Comparison of ENCODE assay signal across 21 cellular contexts in the genomic region with DNA sequence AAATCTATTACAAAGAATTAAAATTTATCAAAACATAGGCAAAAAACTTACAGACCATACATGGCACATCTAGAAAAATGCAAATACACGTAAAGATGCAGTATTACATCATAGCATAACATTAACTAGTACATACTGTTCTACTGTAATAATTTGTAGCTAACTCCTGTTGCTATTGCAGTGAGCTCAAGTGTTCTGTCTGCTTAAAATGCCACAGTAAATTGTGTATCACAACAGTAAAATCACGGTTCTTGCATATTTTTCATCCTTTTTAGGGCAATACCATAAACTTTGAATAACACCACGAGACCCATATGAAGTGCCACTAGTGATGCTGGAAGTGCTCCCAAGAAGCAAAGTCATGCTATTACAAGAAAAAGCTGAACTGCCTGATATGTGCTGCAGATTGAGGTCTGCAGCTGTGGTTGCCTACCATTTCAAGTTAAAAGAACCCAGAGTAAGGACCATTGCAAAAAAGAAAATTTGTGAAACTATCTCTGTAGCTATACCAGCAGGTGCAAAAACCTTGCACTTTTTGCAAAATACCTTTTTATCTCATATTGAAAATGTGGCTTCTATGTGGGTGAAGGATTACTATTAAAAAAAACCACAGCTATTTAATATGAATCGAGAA. TPM values are rescaled to one million over a fixed set of nuclear protein-coding genes. Genes with fewer than 3 reads are reported as not detected.
DNase-seq lines count a peak whose midpoint lies in the region; ATAC-seq and TF ChIP-seq lines count a peak whose summit lies in the region.
"Had no signal": no experiment of that assay in that cellular context is flagged by ENCODE, and none has a peak within 500 bp of the region (broad histone marks: within the 10 kb centered on the region; RNA-seq: fewer than 3 reads in every experiment).

No MANE protein-coding gene starts in this region.

- no peak for TF ChIP-seq CTCF in heart left ventricle (IDR thresholded peaks at IDR 0.05)
- TF ChIP-seq CTCF in Loucy (conservative IDR thresholded peaks at IDR 0.05; ENCODE audit: low read length) = no peak
- TF ChIP-seq CTCF in chondrocyte (IDR thresholded peaks at IDR 0.05) = no peak

- no peak overlapping the region for H3K4me3 Mint-ChIP-seq in chondrocyte (ENCODE audit: unreplicated experiment)
- H3K4me3 Mint-ChIP-seq: CD4-positive, CD25-positive, alpha-beta regulatory T cell had no signal

- no peak overlapping the region for H3K9ac ChIP-seq in Loucy (ENCODE audit: low read depth, low read length, poor library complexity, severe bottlenecking)
- H3K9ac ChIP-seq in skeletal muscle satellite cell (ENCODE audit: low read depth, low read length) = no peak overlapping the region
- H3K9ac ChIP-seq: GM23248, SK-N-SH had no signal

- peaks cover 33% of the 10 kb centered on the region for H3K79me2 ChIP-seq in Loucy (ENCODE audit: insufficient read depth, low read length)

- H3K9me3 ChIP-seq in heart left ventricle (no peaks in the 10 kb centered on the region), Loucy (ENCODE audit: insufficient read depth, low read depth, low read length) (no peaks in the 10 kb centered on the region), skeletal muscle satellite cell (replicated peaks; ENCODE audit: low read length) (no peaks in the 10 kb centered on the region)
- H3K9me3 ChIP-seq: BE2C, MG63, SK-N-SH had no signal

- DNase-seq in heart left ventricle = no peak
- no peak for DNase-seq in cardiac septum (ENCODE audit: low spot score)
- DNase-seq in chondrocyte (ENCODE audit: low spot score) = no peak
- DNase-seq in activated CD4-positive, alpha-beta T cell treated with anti-CD3 and anti-CD28 coated beads for 4 hours = no peak
- DNase-seq: BE2C; CD4-positive, CD25-positive, alpha-beta regulatory T cell; COR-L47; GDM1; GM23248; KG1; MG63; NCI-H1105; NCI-H2081 treated with DMSO at 0.1 percent for 48 hours; NK-92 treated with Interleukin-12 subunit alpha and Interleukin-12 subunit beta, amount 100 ng/mL, for 24 hours; SHP77; SK-N-SH had no signal

- 60 to 64% (median 63%) methylated on average over 4 of the region's 4 CpGs for WGBS in heart left ventricle, 4 donors

- no peaks in the 10 kb centered on the region for H3K36me3 ChIP-seq in heart left ventricle
- H3K36me3 ChIP-seq in Loucy (ENCODE audit: insufficient read depth, low read length) = no peaks in the 10 kb centered on the region
- no peaks in the 10 kb centered on the region for H3K36me3 ChIP-seq in skeletal muscle satellite cell (ENCODE audit: insufficient read depth, low read length)
- H3K36me3 ChIP-seq: BE2C, MG63 had no signal

- intact Hi-C loops in heart left ventricle (cut with DNase I) (no loop called here), cardiac septum (cut with DNase I) (no loop called here)

- peak overlapping the region in 4 of 12 donors; percentile 17 to 35 (median 24) for H3K27ac ChIP-seq in heart left ventricle
- H3K27ac ChIP-seq: GM23248 had no signal

- no peak for TF ChIP-seq POLR2A in heart left ventricle (IDR thresholded peaks at IDR 0.05)

- H3K4me2 ChIP-seq in Loucy (ENCODE audit: low read depth, low read length, poor library complexity, severe bottlenecking) = peak overlapping the region; percentile 61
- H3K4me2 ChIP-seq in skeletal muscle satellite cell (ENCODE audit: low read length) = peak overlapping the region; percentile 55
- H3K4me2 ChIP-seq: SK-N-SH had no signal

- no peaks in the 10 kb centered on the region for H3K9me3 Mint-ChIP-seq in chondrocyte (ENCODE audit: low read depth)

- no peaks in the 10 kb centered on the region for H3K36me3 Mint-ChIP-seq in chondrocyte (ENCODE audit: low read depth)
- H3K36me3 Mint-ChIP-seq: CD4-positive, CD25-positive, alpha-beta regulatory T cell had no signal

- no peak overlapping the region for H2AFZ ChIP-seq in Loucy (ENCODE audit: low read length)
- H2AFZ ChIP-seq: GM23248 had no signal

- H3K9me2 ChIP-seq in Loucy (replicated peaks; ENCODE audit: low read depth, low read length) = no peaks in the 10 kb centered on the region
- H3K9me2 ChIP-seq: SK-N-SH had no signal

- H3F3A ChIP-seq in Loucy (ENCODE audit: low read depth) = peaks cover 5% of the 10 kb centered on the region; the same call in 1 of the 2 replicates

- H3K4me1 Mint-ChIP-seq in chondrocyte (ENCODE audit: low read depth) = peaks cover 22% of the 10 kb centered on the region

- no peaks in the 10 kb centered on the region for H4K20me1 ChIP-seq in Loucy (ENCODE audit: insufficient read depth, low read length, poor library complexity, severe bottlenecking)

- H3K4me3 ChIP-seq in heart left ventricle (no peak overlapping the region), Loucy (ENCODE audit: low read length, poor library complexity, severe bottlenecking) (peak overlapping the region; percentile 45), skeletal muscle satellite cell (ENCODE audit: low read length) (no peak overlapping the region)
- H3K4me3 ChIP-seq: GM23248, MG63 had no signal

- H3K27me3 ChIP-seq in heart left ventricle (no peaks in the 10 kb centered on the region), Loucy (ENCODE audit: insufficient read depth, low read length, poor library complexity, severe bottlenecking) (no peaks in the 10 kb centered on the region), skeletal muscle satellite cell (ENCODE audit: control insufficient read depth, insufficient read depth, low read length) (no peaks in the 10 kb centered on the region)
- H3K27me3 ChIP-seq: BE2C, MG63 had no signal

- H3K27me3 Mint-ChIP-seq in chondrocyte (ENCODE audit: low read depth) = no peaks in the 10 kb centered on the region

- peak in 3 of 4 donors; percentile 34 to 72 (median 38) for ATAC-seq in heart left ventricle
- ATAC-seq in esophagus mucosa = no peak
- no peak for ATAC-seq in HG03045 (IDR thresholded peaks at IDR 0.05; ENCODE audit: unreplicated experiment)
- ATAC-seq: HCT116 had no signal

- H3K27ac Mint-ChIP-seq in chondrocyte (ENCODE audit: unreplicated experiment) = peak overlapping the region; percentile 70
- H3K27ac Mint-ChIP-seq: CD4-positive, CD25-positive, alpha-beta regulatory T cell had no signal

- H3K4me1 ChIP-seq in heart left ventricle = peaks cover 0 to 31% (median 2%) of the 10 kb centered on the region in 12 donors
- H3K4me1 ChIP-seq in Loucy (ENCODE audit: insufficient read depth, low read length, poor library complexity, severe bottlenecking) = peaks cover 26% of the 10 kb centered on the region
- peaks cover 30% of the 10 kb centered on the region for H3K4me1 ChIP-seq in skeletal muscle satellite cell (ENCODE audit: control insufficient read depth, insufficient read depth, low read length)
- H3K4me1 ChIP-seq: BE2C had no signal

RNA-seq across cellular contexts. Expression of a gene that starts 14.2 kb away (rescaled TPM):
- total RNA-seq in heart left ventricle (10 to 100 TPM; 30.6 to 83.5 (median 62.3) TPM), cardiac septum (67.4 TPM), chondrocyte (14.3 to 19.1 TPM (median 15.8 TPM) in 3 replicates), esophagus mucosa (7.6 TPM)
- polyA plus RNA-seq in heart left ventricle = 10 to 100 TPM; 12.1 to 18.1 TPM
- total RNA-seq in skeletal muscle satellite cell (2012; rRNA removed) = 8.5 and 9.9 TPM in 2 replicates

Comparison
In these comparisons a context has a peak if more than half of its experiments do, and no peak if none do; other contexts are left out.
1. ATAC-seq: peak in heart left ventricle (3 of 4); none in esophagus mucosa (single experiment) and HG03045 (single experiment).